24 cellular contexts compared by ENCODE assay signal in the genomic region with DNA sequence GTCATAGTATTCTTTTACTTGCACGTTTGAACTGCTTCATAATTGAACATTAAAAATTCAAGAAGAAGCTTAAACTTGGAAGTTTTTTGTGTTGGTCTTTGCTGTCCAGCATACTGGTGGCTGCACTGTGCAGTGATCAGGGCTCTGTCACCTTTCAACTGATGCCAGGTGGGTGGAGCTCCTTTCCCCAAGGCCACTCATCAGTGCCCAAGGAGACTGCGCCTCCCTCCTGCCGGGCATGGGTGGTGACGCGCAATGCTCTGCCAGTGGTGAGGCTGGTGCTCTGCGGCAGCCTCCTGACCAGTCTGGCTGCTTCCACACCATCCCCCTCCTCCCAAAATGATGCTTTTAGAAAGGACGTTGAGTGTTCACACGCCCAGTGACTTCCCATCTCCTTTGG. TPM values are rescaled to one million over a fixed set of nuclear protein-coding genes. Genes with fewer than 3 reads are reported as not detected.
"Had no signal": no experiment of that assay in that cellular context is flagged by ENCODE, and none has a peak within 500 bp of the region (broad histone marks: within the 10 kb centered on the region; RNA-seq: fewer than 3 reads in every experiment).

No MANE protein-coding gene starts in this region.

- DNase-seq: KBM-7; MV-4-11; NCI-H1048; NCI-H1105; NCI-H1417; NCI-H1436 treated with DMSO at 0.1 percent for 48 hours; NCI-H1694; NCI-H187 treated with DMSO at 0.1 percent for 48 hours; NCI-H2029 treated with DMSO at 0.1 percent for 48 hours; NCI-H2171 treated with DMSO at 0.1 percent for 48 hours; NCI-H345; NCI-H446 treated with DMSO at 0.1 percent for 48 hours; NCI-H510A treated with DMSO at 0.1 percent for 48 hours; NCI-H526; NCI-H748 treated with DMSO at 0.1 percent for 48 hours; NK-92 treated with Interleukin-12 subunit alpha and Interleukin-12 subunit beta, amount 100 ng/mL, for 24 hours; PC-3; SHP77 had no signal

- ATAC-seq: Panc1, PC-3, SK-N-SH treated with all-trans-retinoic acid at 6 μM for 48 hours had no signal

- H3K27ac ChIP-seq: RWPE1 had no signal

RNA-seq across cellular contexts. Expression of a gene that starts 16.0 kb away (rescaled TPM):
- total RNA-seq: HT1080, LHCN-M2, MCF 10A, PC-3 had no signal
